In genomic region chr19:47111081-47111589, GRCh38 we compare ENCODE assay signal across 8 cellular contexts. TPM values are rescaled to one million over a fixed set of nuclear protein-coding genes. Genes with fewer than 3 reads are reported as not detected.
DNase-seq lines count a peak whose midpoint lies in the region; ATAC-seq and TF ChIP-seq lines count a peak whose summit lies in the region.

No MANE protein-coding gene starts in this region.

- peak overlapping the region; percentile 96 to 100 (median 100) for H3K9ac ChIP-seq in subcutaneous abdominal adipose tissue (ENCODE audit: low read length in 5 of 5)

- H3K27ac ChIP-seq in WERI-Rb-1 (peak overlapping the region; percentile 100), cingulate gyrus (ENCODE audit: low read depth, low read length) (peak overlapping the region; percentile 100), mesodermal cell (ENCODE audit: low read depth, low read length, severe bottlenecking) (peak overlapping the region; percentile 98), subcutaneous abdominal adipose tissue (ENCODE audit: low read depth, low read length) (peak overlapping the region; percentile 100)

- peak overlapping the region; percentile 97 for H3K4me3 ChIP-seq in WERI-Rb-1 (ENCODE audit: low read depth, low read length)
- peak overlapping the region; percentile 100 for H3K4me3 ChIP-seq in mesodermal cell (ENCODE audit: extremely low read depth, insufficient read depth, low read length, poor library complexity, severe bottlenecking)
- H3K4me3 ChIP-seq in subcutaneous abdominal adipose tissue (ENCODE audit: low read depth in 1 of 5, low read length in 5 of 5): peak overlapping the region; percentile 79 to 96 (median 92)

- TF ChIP-seq CTCF in WERI-Rb-1 (IDR thresholded peaks at IDR 0.05; ENCODE audit: low read depth, low read length): no peak

- 0 to 1% methylated on average over 12 to 22 of the region's 30 CpGs for WGBS in mesodermal cell (ENCODE audit: insufficient coverage in 2 of 2), 2 experiments

- peaks cover 22% of the 10 kb centered on the region for H3K36me3 ChIP-seq in WERI-Rb-1
- peaks cover 16% of the 10 kb centered on the region for H3K36me3 ChIP-seq in mesodermal cell (ENCODE audit: control insufficient read depth, insufficient read depth, low read length)
- H3K36me3 ChIP-seq in subcutaneous abdominal adipose tissue (ENCODE audit: control insufficient read depth in 5 of 5, insufficient read depth in 5 of 5, low read length in 5 of 5): no peaks in the 10 kb centered on the region

- H3K9me3 ChIP-seq in WERI-Rb-1 (ENCODE audit: severe bottlenecking): no peaks in the 10 kb centered on the region
- H3K9me3 ChIP-seq in mesodermal cell (ENCODE audit: control insufficient read depth, low read length): no peaks in the 10 kb centered on the region
- H3K9me3 ChIP-seq in subcutaneous abdominal adipose tissue (ENCODE audit: control insufficient read depth in 5 of 5, low read length in 5 of 5): no peaks in the 10 kb centered on the region

- H3K27me3 ChIP-seq in WERI-Rb-1 (ENCODE audit: insufficient read depth, low read depth, severe bottlenecking) (no peaks in the 10 kb centered on the region), subcutaneous abdominal adipose tissue (ENCODE audit: control insufficient read depth in 5 of 5, insufficient read depth in 4 of 5, low read length in 5 of 5) (no peaks in the 10 kb centered on the region)

- peak; percentile 60 for DNase-seq in NCI-H82 (lab: John Stamatoyannopoulos, UW)
- no peak for DNase-seq in NCI-H82 treated with DMSO at 0.1 percent for 48 hours (lab: John Stamatoyannopoulos, UW; ENCODE audit: unreplicated experiment)
- peak; percentile 23 for DNase-seq in WERI-Rb-1
- no peak for DNase-seq in GDM1 (lab: John Stamatoyannopoulos, UW)

- no peak for ATAC-seq in HG03135 (IDR thresholded peaks at IDR 0.05; ENCODE audit: unreplicated experiment)

- H3K4me1 ChIP-seq in mesodermal cell (ENCODE audit: control insufficient read depth, insufficient read depth, low read length, poor library complexity, severe bottlenecking): peaks cover 20% of the 10 kb centered on the region
- peaks cover 13 to 55% (median 49%) of the 10 kb centered on the region in 5 donors for H3K4me1 ChIP-seq in subcutaneous abdominal adipose tissue (ENCODE audit: control insufficient read depth in 5 of 5, insufficient read depth in 5 of 5, low read length in 5 of 5)

RNA-seq across cellular contexts. Expression of gene ZC3H4, which starts 2.4 kb away (rescaled TPM):
- 16.0 TPM for polyA plus RNA-seq in mesodermal cell (2013, experiment 1 of 2)
- 13.8 TPM for polyA plus RNA-seq in mesodermal cell (2013, experiment 2 of 2)

RNA-seq across cellular contexts. Expression of gene SAE1, which starts 19.5 kb away (rescaled TPM):
- polyA plus RNA-seq in mesodermal cell (2013, experiment 1 of 2): 161 TPM
- polyA plus RNA-seq in mesodermal cell (2013, experiment 2 of 2): 149 TPM

Comparison
In these comparisons a context has a peak if more than half of its experiments do, and no peak if none do; other contexts are left out.
1. DNase-seq: peak in NCI-H82 (single experiment) and WERI-Rb-1 (single experiment); none in NCI-H82 treated with DMSO at 0.1 percent for 48 hours (single experiment) and GDM1 (single experiment).
2. Peak in every context shown above with its lines, with median percentiles within 50 percentile points of each other: H3K27ac ChIP-seq and H3K4me3 ChIP-seq.